Comparison of ENCODE assay signal across 27 cellular contexts in genomic region chr9:76516871-76517270, GRCh38. TPM values are rescaled to one million over a fixed set of nuclear protein-coding genes. Genes with fewer than 3 reads are reported as not detected.
A peak's percentile ranks its signal among the peaks of the same experiment; 100 is the strongest.
DNase-seq lines count a peak whose midpoint lies in the region; ATAC-seq and TF ChIP-seq lines count a peak whose summit lies in the region.
"Had no signal": no experiment of that assay in that cellular context is flagged by ENCODE, and none has a peak within 500 bp of the region (broad histone marks: within the 10 kb centered on the region; RNA-seq: fewer than 3 reads in every experiment).

No MANE protein-coding gene starts in this region.

- in situ Hi-C loops in KBM-7 (cut with MboI; ENCODE audit: low pct_unique_long_range_greater_than_20kb, low sequenced_read_pairs): no loop called here

- H3K27ac Mint-ChIP-seq in activated CD4-positive, alpha-beta T cell treated with anti-CD3 and anti-CD28 coated beads for 36 hours: no peak overlapping the region
- H3K27ac Mint-ChIP-seq: activated CD8-positive, alpha-beta memory T cell treated with anti-CD3 and anti-CD28 coated beads, Interleukin-2, amount 10 ng/mL, durations not matched to agents 7 days and 5 days; nephron; WTC11 had no signal

- POLR2A ChIA-PET in activated CD4-positive, alpha-beta T cell treated with anti-CD3 and anti-CD28 coated beads for 36 hours (lab: Charles Lee): no interaction called here
- POLR2A ChIA-PET in RWPE1 (lab: Yijun Ruan, JAX; ENCODE audit: low non-redundant PET): no interaction called here

- H3K4me1 Mint-ChIP-seq in activated CD4-positive, alpha-beta T cell treated with anti-CD3 and anti-CD28 coated beads for 36 hours: peaks cover 6% of the 10 kb centered on the region
- H3K4me1 Mint-ChIP-seq: WTC11 had no signal

- peak; percentile 30 for ATAC-seq in activated CD4-positive, alpha-beta T cell treated with anti-CD3 and anti-CD28 coated beads for 36 hours
- peak; percentile 68 for ATAC-seq in HG02973 (IDR thresholded peaks at IDR 0.05; ENCODE audit: unreplicated experiment)
- ATAC-seq in left ventricle myocardium superior: no peak
- ATAC-seq in GM21447 (IDR thresholded peaks at IDR 0.05; ENCODE audit: unreplicated experiment): no peak
- no peak for ATAC-seq in HG02678 (IDR thresholded peaks at IDR 0.05; ENCODE audit: unreplicated experiment)
- ATAC-seq: activated T-cell treated with anti-CD3 and anti-CD28 coated beads, Interleukin-2, amount 50 U/mL, for 4 hours; upper lobe of right lung; WTC11 had no signal

- H3K27ac ChIP-seq in RWPE1: no peak overlapping the region
- H3K27ac ChIP-seq: C4-2B, epithelial cell of prostate, SJSA1, skin epidermis, upper lobe of right lung had no signal

- peaks cover 4% of the 10 kb centered on the region for H3K27me3 Mint-ChIP-seq in activated CD4-positive, alpha-beta T cell treated with anti-CD3 and anti-CD28 coated beads for 36 hours
- H3K27me3 Mint-ChIP-seq: activated CD8-positive, alpha-beta memory T cell treated with anti-CD3 and anti-CD28 coated beads, Interleukin-2, amount 10 ng/mL, durations not matched to agents 7 days and 5 days had no signal

- TF ChIP-seq CTCF in RWPE1 (conservative IDR thresholded peaks at IDR 0.05; ENCODE audit: low read depth): no peak

- DNase-seq in activated CD4-positive, alpha-beta T cell treated with anti-CD3 and anti-CD28 coated beads for 36 hours: no peak
- no peak for DNase-seq in activated CD4-positive, alpha-beta T cell treated with anti-CD3 and anti-CD28 coated beads for 1 hour
- DNase-seq in KBM-7 (peak; percentile 34), left ventricle myocardium superior (no peak), RWPE1 (ENCODE audit: low spot score) (no peak)
- DNase-seq: 8988T; activated CD8-positive, alpha-beta memory T cell treated with anti-CD3 and anti-CD28 coated beads, Interleukin-2, amount 10 ng/mL, durations not matched to agents 7 days and 5 days; activated T-cell treated with anti-CD3 and anti-CD28 coated beads, Interleukin-2, amount 50 U/mL, for 4 hours; cortex of kidney; DMS79; effector memory CD4-positive, alpha-beta T cell; NCI-H1092; NCI-H1694; NCI-H2171 treated with DMSO at 0.1 percent for 48 hours; NCI-H510A; stimulated activated naive CD8-positive, alpha-beta T cell treated with anti-CD3 and anti-CD28 coated beads, Interleukin-15, Interleukin-2, amounts not matched to agents 100 U/mL and 50 U/mL, for 24 hours; upper lobe of right lung had no signal

- intact Hi-C loops in activated CD4-positive, alpha-beta T cell treated with anti-CD3 and anti-CD28 coated beads for 36 hours (cut with DNase I, micrococcal nuclease): loop anchor here in 1 of 2 experiments (5.0 kb wide), 1 partner anchor 115 kb away; no protein-coding TSS in a partner anchor
- intact Hi-C loops in left ventricle myocardium superior (cut with micrococcal nuclease): no loop called here

- no peak overlapping the region for H3K4me3 Mint-ChIP-seq in activated CD4-positive, alpha-beta T cell treated with anti-CD3 and anti-CD28 coated beads for 36 hours
- H3K4me3 Mint-ChIP-seq: activated CD8-positive, alpha-beta memory T cell treated with anti-CD3 and anti-CD28 coated beads, Interleukin-2, amount 10 ng/mL, durations not matched to agents 7 days and 5 days; activated T-cell treated with anti-CD3 and anti-CD28 coated beads, Interleukin-2, amount 50 U/mL, for 4 hours; immature natural killer cell; nephron; WTC11 had no signal

- H3K9me3 Mint-ChIP-seq in activated CD4-positive, alpha-beta T cell treated with anti-CD3 and anti-CD28 coated beads for 36 hours (ENCODE audit: low read depth): peaks cover 2% of the 10 kb centered on the region
- H3K9me3 Mint-ChIP-seq: activated T-cell treated with anti-CD3 and anti-CD28 coated beads, Interleukin-2, amount 50 U/mL, for 4 hours had no signal

- no peaks in the 10 kb centered on the region for H3K36me3 Mint-ChIP-seq in activated CD4-positive, alpha-beta T cell treated with anti-CD3 and anti-CD28 coated beads for 36 hours (ENCODE audit: low read depth)

- CTCF ChIA-PET in activated CD4-positive, alpha-beta T cell treated with anti-CD3 and anti-CD28 coated beads for 36 hours (lab: Charles Lee): no interaction called here
- CTCF ChIA-PET in RWPE1 (lab: Yijun Ruan, JAX): interaction anchor here (0.6 kb wide), 1 partner anchor 20 kb away, joined by 3 read pairs; no protein-coding TSS in a partner anchor

RNA-seq across cellular contexts. Expression of gene GCNT1, which starts 57.9 kb away (rescaled TPM):
- total RNA-seq in activated CD4-positive, alpha-beta T cell treated with anti-CD3 and anti-CD28 coated beads for 36 hours: 1 to 10 TPM; 4.2 to 4.6 TPM
- 3.5 TPM for total RNA-seq in left ventricle myocardium superior

Comparison
In these comparisons a context has a peak if more than half of its experiments do, and no peak if none do; other contexts are left out.
1. ATAC-seq: peak in activated CD4-positive, alpha-beta T cell treated with anti-CD3 and anti-CD28 coated beads for 36 hours (single experiment) and HG02973 (single experiment); none in left ventricle myocardium superior (single experiment), GM21447 (single experiment) and HG02678 (single experiment).